ENCODE assay signal across 10 cellular contexts in genomic region chr11:104700609-104701008, GRCh38.
DNase-seq lines count a peak whose midpoint lies in the region; ATAC-seq, FAIRE-seq and TF ChIP-seq lines count a peak whose summit lies in the region.
"Had no signal": no experiment of that assay in that cellular context is flagged by ENCODE, and none has a peak within 500 bp of the region (broad histone marks: within the 10 kb centered on the region; RNA-seq: fewer than 3 reads in every experiment).

No MANE protein-coding gene starts in this region.

- peaks cover 20% of the 10 kb centered on the region for H3K4me1 ChIP-seq in CD8-positive, alpha-beta T cell (ENCODE audit: insufficient read depth, low read length)
- peaks cover 51% of the 10 kb centered on the region for H3K4me1 ChIP-seq in Loucy (ENCODE audit: insufficient read depth, low read length, poor library complexity, severe bottlenecking)

- H3K4me2 ChIP-seq in Loucy (ENCODE audit: low read depth, low read length, poor library complexity, severe bottlenecking), result peak overlapping the region; percentile 62

- no peaks in the 10 kb centered on the region for H3K36me3 Mint-ChIP-seq in CD8-positive, alpha-beta T cell
- H3K36me3 Mint-ChIP-seq in nephron (ENCODE audit: low read depth), result no peaks in the 10 kb centered on the region
- H3K36me3 Mint-ChIP-seq: stimulated activated naive B cell treated with anti-CD40 and anti-IgM and Interleukin-4, amounts not matched to agents 10 μg/mL and 1 μg/mL and 100 μg/mL, for 72 hours had no signal

- peak; percentile 60 for ATAC-seq in CD8-positive, alpha-beta T cell
- ATAC-seq in HG03521 (IDR thresholded peaks at IDR 0.05; ENCODE audit: unreplicated experiment), result no peak
- no peak for ATAC-seq in HG03571 (IDR thresholded peaks at IDR 0.05; ENCODE audit: unreplicated experiment)
- ATAC-seq: stimulated activated naive B cell treated with anti-CD40 and anti-IgM and Interleukin-4, amounts not matched to agents 10 μg/mL and 1 μg/mL and 100 μg/mL, for 72 hours had no signal

- peak overlapping the region; percentile 16 for H3K9ac ChIP-seq in Loucy (ENCODE audit: low read depth, low read length, poor library complexity, severe bottlenecking)

- no peak for DNase-seq in CD8-positive, alpha-beta T cell
- DNase-seq in bronchial epithelial cell (ENCODE audit: low read depth) (peak; percentile 51), frontal cortex (ENCODE audit: low spot score in 2 of 2) (no peak)
- DNase-seq: esophagus squamous epithelium; Peyer's patch; stimulated activated naive B cell treated with anti-CD40 and anti-IgM and Interleukin-4, amounts not matched to agents 10 μg/mL and 1 μg/mL and 100 μg/mL, for 72 hours had no signal

- H3K9me3 Mint-ChIP-seq in CD8-positive, alpha-beta T cell, result no peaks in the 10 kb centered on the region
- no peaks in the 10 kb centered on the region for H3K9me3 Mint-ChIP-seq in nephron
- H3K9me3 Mint-ChIP-seq: stimulated activated naive B cell treated with anti-CD40 and anti-IgM and Interleukin-4, amounts not matched to agents 10 μg/mL and 1 μg/mL and 100 μg/mL, for 72 hours had no signal

- FAIRE-seq in bronchial epithelial cell (lab: Jason Lieb, UNC) (no peak), frontal cortex (lab: Jason Lieb, UNC) (no peak)

- CTCF ChIA-PET in CD8-positive, alpha-beta T cell (lab: Charles Lee), result interaction anchor here (0.9 kb wide), 1 partner anchor 9 kb away, joined by 3 read pairs; no protein-coding TSS in a partner anchor

- no peaks in the 10 kb centered on the region for H3K9me2 ChIP-seq in Loucy (replicated peaks; ENCODE audit: low read depth, low read length)

- H3K4me1 Mint-ChIP-seq in CD8-positive, alpha-beta T cell (ENCODE audit: low read depth), result peaks cover 34% of the 10 kb centered on the region
- H3K4me1 Mint-ChIP-seq in nephron, result peaks cover 11% of the 10 kb centered on the region

- intact Hi-C loops in CD8-positive, alpha-beta T cell (cut with DNase I, micrococcal nuclease), result loop anchor here in 1 of 2 experiments (5.0 to 10.0 kb wide), 4 partner anchors 33 to 1374 kb away; partner anchors contain the start of genes AASDHPPT, CASP4 and KBTBD3

- no peaks in the 10 kb centered on the region for H3K27me3 ChIP-seq in CD8-positive, alpha-beta T cell (ENCODE audit: insufficient read depth, low read length)
- H3K27me3 ChIP-seq in Loucy (ENCODE audit: insufficient read depth, low read length, poor library complexity, severe bottlenecking) (no peaks in the 10 kb centered on the region), bronchial epithelial cell (ENCODE audit: control insufficient read depth, insufficient read depth, low read length) (no peaks in the 10 kb centered on the region)
- H3K27me3 ChIP-seq: esophagus squamous epithelium, Peyer's patch had no signal

- no peak for TF ChIP-seq CTCF in CD8-positive, alpha-beta T cell (IDR thresholded peaks at IDR 0.05)
- TF ChIP-seq CTCF in Loucy (conservative IDR thresholded peaks at IDR 0.05; ENCODE audit: low read length) (no peak), bronchial epithelial cell (IDR thresholded peaks at IDR 0.05; ENCODE audit: insufficient read depth, low read length, severe bottlenecking) (no peak), nephron (IDR thresholded peaks at IDR 0.05; ENCODE audit: unreplicated experiment in 3 of 3) (no peak)

- H3K27ac ChIP-seq in CD8-positive, alpha-beta T cell (ENCODE audit: low read depth, low read length), result no peak overlapping the region
- H3K27ac ChIP-seq: esophagus squamous epithelium, Peyer's patch had no signal

- H3K27me3 Mint-ChIP-seq in CD8-positive, alpha-beta T cell (ENCODE audit: low read depth), result no peaks in the 10 kb centered on the region
- no peaks in the 10 kb centered on the region for H3K27me3 Mint-ChIP-seq in nephron (ENCODE audit: low read depth)
- H3K27me3 Mint-ChIP-seq: stimulated activated naive B cell treated with anti-CD40 and anti-IgM and Interleukin-4, amounts not matched to agents 10 μg/mL and 1 μg/mL and 100 μg/mL, for 72 hours had no signal

- H3K27ac Mint-ChIP-seq in CD8-positive, alpha-beta T cell, result peak overlapping the region; percentile 65
- H3K27ac Mint-ChIP-seq in nephron, result peak overlapping the region in 2 of 3 experiments; percentile 1 to 41
- H3K27ac Mint-ChIP-seq: stimulated activated naive B cell treated with anti-CD40 and anti-IgM and Interleukin-4, amounts not matched to agents 10 μg/mL and 1 μg/mL and 100 μg/mL, for 72 hours had no signal

- H3K79me2 ChIP-seq in Loucy (ENCODE audit: insufficient read depth, low read length), result no peaks in the 10 kb centered on the region

- H4K20me1 ChIP-seq in Loucy (ENCODE audit: insufficient read depth, low read length, poor library complexity, severe bottlenecking), result no peaks in the 10 kb centered on the region

- no peaks in the 10 kb centered on the region for H3F3A ChIP-seq in Loucy (ENCODE audit: low read depth)

- no peak overlapping the region for H2AFZ ChIP-seq in Loucy (ENCODE audit: low read length)

- POLR2A ChIA-PET in CD8-positive, alpha-beta T cell (lab: Charles Lee), result no interaction called here

- H3K9me3 ChIP-seq in CD8-positive, alpha-beta T cell (ENCODE audit: low read length), result no peaks in the 10 kb centered on the region
- no peaks in the 10 kb centered on the region for H3K9me3 ChIP-seq in Loucy (ENCODE audit: insufficient read depth, low read depth, low read length)
- H3K9me3 ChIP-seq: esophagus squamous epithelium, Peyer's patch had no signal

- no peak overlapping the region for H3K4me3 Mint-ChIP-seq in CD8-positive, alpha-beta T cell
- no peak overlapping the region for H3K4me3 Mint-ChIP-seq in nephron
- H3K4me3 Mint-ChIP-seq: stimulated activated naive B cell treated with anti-CD40 and anti-IgM and Interleukin-4, amounts not matched to agents 10 μg/mL and 1 μg/mL and 100 μg/mL, for 72 hours had no signal

- no peaks in the 10 kb centered on the region for H3K36me3 ChIP-seq in CD8-positive, alpha-beta T cell (ENCODE audit: insufficient read depth, low read length)
- H3K36me3 ChIP-seq in Loucy (ENCODE audit: insufficient read depth, low read length) (no peaks in the 10 kb centered on the region), bronchial epithelial cell (ENCODE audit: control insufficient read depth, insufficient read depth, low read length) (no peaks in the 10 kb centered on the region)
- H3K36me3 ChIP-seq: esophagus squamous epithelium, Peyer's patch had no signal

- no peak overlapping the region for H3K4me3 ChIP-seq in CD8-positive, alpha-beta T cell (ENCODE audit: low read depth, low read length)
- H3K4me3 ChIP-seq in Loucy (ENCODE audit: low read length, poor library complexity, severe bottlenecking), result peak overlapping the region; percentile 9
- H3K4me3 ChIP-seq in bronchial epithelial cell (ENCODE audit: low read depth, low read length), result no peak overlapping the region
- H3K4me3 ChIP-seq: esophagus squamous epithelium, Peyer's patch had no signal
